13 cellular contexts compared by ENCODE assay signal in the genomic region with DNA sequence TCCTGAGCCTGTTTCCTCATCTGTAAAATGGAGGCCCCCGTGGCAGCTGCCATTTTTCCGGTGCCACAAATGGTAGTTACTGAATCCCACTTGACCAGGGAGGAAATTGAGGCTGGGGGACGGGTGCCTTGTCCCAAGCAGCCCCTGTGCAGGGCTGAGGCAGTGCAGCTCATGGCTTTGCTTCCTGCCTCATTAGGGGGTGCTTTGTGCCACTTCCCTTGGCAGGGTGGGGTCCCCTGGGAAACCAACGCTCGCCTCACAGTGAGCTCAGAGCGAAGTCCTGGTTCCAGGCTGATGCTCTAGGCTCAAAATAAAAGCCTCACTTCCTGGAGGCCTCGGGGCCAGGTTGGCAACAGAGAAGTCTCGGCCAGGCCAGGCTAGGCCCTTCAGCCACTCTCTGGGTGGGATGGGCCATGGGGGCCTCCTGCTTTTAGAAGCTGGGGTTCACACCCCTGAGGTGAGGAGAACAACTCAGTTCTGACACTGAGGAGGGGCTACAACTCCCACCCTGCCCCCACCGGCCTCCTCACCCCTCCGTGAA. TPM values are rescaled to one million over a fixed set of nuclear protein-coding genes. Genes with fewer than 3 reads are reported as not detected.
DNase-seq lines count a peak whose midpoint lies in the region; ATAC-seq and TF ChIP-seq lines count a peak whose summit lies in the region.
"Had no signal": no experiment of that assay in that cellular context is flagged by ENCODE, and none has a peak within 500 bp of the region (broad histone marks: within the 10 kb centered on the region; RNA-seq: fewer than 3 reads in every experiment).

No MANE protein-coding gene starts in this region.

- CTCF ChIA-PET in CD8-positive, alpha-beta memory T cell (lab: Charles Lee) = interaction anchor here (1.5 to 11.3 kb wide), 4 partner anchors 21 to 32 kb away, joined by 4 to 76 read pairs (median 8); no protein-coding TSS in a partner anchor

- no peak for DNase-seq in CD8-positive, alpha-beta memory T cell
- DNase-seq in WERI-Rb-1 = no peak
- DNase-seq in memory B cell (ENCODE audit: low spot score in 2 of 2) = peak; percentile 74 to 83
- no peak for DNase-seq in psoas muscle
- no peak for DNase-seq in OCI-M2 (lab: John Stamatoyannopoulos, UW; ENCODE audit: unreplicated experiment)
- DNase-seq: activated effector memory CD4-positive, alpha-beta T cell treated with Interleukin-2 at 50 U/mL for 16 hours; HFFc6; islet precursor cell had no signal

- no peak for TF ChIP-seq CTCF in WERI-Rb-1 (IDR thresholded peaks at IDR 0.05; ENCODE audit: low read depth, low read length)
- no peak for TF ChIP-seq CTCF in psoas muscle (IDR thresholded peaks at IDR 0.05)

- H3K27me3 Mint-ChIP-seq in CD8-positive, alpha-beta memory T cell = peaks cover 0 to 12% of the 10 kb centered on the region in 2 donors
- H3K27me3 Mint-ChIP-seq in memory B cell = no peaks in the 10 kb centered on the region

- peak overlapping the region; percentile 80 to 100 (median 85) for H3K4me3 Mint-ChIP-seq in CD8-positive, alpha-beta memory T cell
- peak overlapping the region; percentile 76 for H3K4me3 Mint-ChIP-seq in memory B cell
- H3K4me3 Mint-ChIP-seq: HFFc6 had no signal

- WGBS in psoas muscle, 3 donors = 75 to 77% (median 75%) methylated on average over 10 of the region's 10 CpGs

- no peaks in the 10 kb centered on the region for H3K27me3 ChIP-seq in CD8-positive, alpha-beta memory T cell (ENCODE audit: insufficient read depth, low read length, poor library complexity, severe bottlenecking)
- H3K27me3 ChIP-seq in WERI-Rb-1 (ENCODE audit: insufficient read depth, low read depth, severe bottlenecking) = no peaks in the 10 kb centered on the region
- H3K27me3 ChIP-seq in psoas muscle (ENCODE audit: insufficient read depth in 3 of 3, low read length in 2 of 3) = peaks cover 0 to 2% (median 0%) of the 10 kb centered on the region in 3 donors

- intact Hi-C loops in psoas muscle (cut with DNase I) = no loop called here

- H3K4me1 ChIP-seq in CD8-positive, alpha-beta memory T cell (ENCODE audit: insufficient read depth, low read length) = peaks cover 93% of the 10 kb centered on the region
- H3K4me1 ChIP-seq in psoas muscle = no peaks in the 10 kb centered on the region
- H3K4me1 ChIP-seq: prostate gland had no signal

- peak; percentile 20 for ATAC-seq in GM21423 (IDR thresholded peaks at IDR 0.05; ENCODE audit: unreplicated experiment)
- peak; percentile 53 for ATAC-seq in memory B cell (ENCODE audit: low read depth)
- no peak for ATAC-seq in HG03342 (IDR thresholded peaks at IDR 0.05; ENCODE audit: unreplicated experiment)
- no peak for ATAC-seq in psoas muscle
- ATAC-seq in HG03378 (IDR thresholded peaks at IDR 0.05; ENCODE audit: unreplicated experiment) = no peak

- H3K9me3 Mint-ChIP-seq in CD8-positive, alpha-beta memory T cell = no peaks in the 10 kb centered on the region
- no peaks in the 10 kb centered on the region for H3K9me3 Mint-ChIP-seq in memory B cell
- H3K9me3 Mint-ChIP-seq: HFFc6 had no signal

- POLR2A ChIA-PET in CD8-positive, alpha-beta memory T cell (lab: Charles Lee) = interaction anchor here (1.9 to 11.8 kb wide), 4 partner anchors 5 to 32 kb away, joined by 5 to 189 read pairs (median 102); partner anchors contain the start of gene LAPTM5

- H3K27ac ChIP-seq in CD8-positive, alpha-beta memory T cell (ENCODE audit: low read depth, low read length) = peak overlapping the region; percentile 53
- H3K27ac ChIP-seq in WERI-Rb-1 (peak overlapping the region; percentile 14), psoas muscle (no peak overlapping the region)
- H3K27ac ChIP-seq: prostate gland had no signal

- peaks cover 97 to 100% (median 100%) of the 10 kb centered on the region in 3 donors for H3K4me1 Mint-ChIP-seq in CD8-positive, alpha-beta memory T cell
- peaks cover 81% of the 10 kb centered on the region for H3K4me1 Mint-ChIP-seq in memory B cell

- peaks cover 18% of the 10 kb centered on the region for H3K36me3 ChIP-seq in CD8-positive, alpha-beta memory T cell (ENCODE audit: insufficient read depth, low read length)
- no peaks in the 10 kb centered on the region for H3K36me3 ChIP-seq in WERI-Rb-1
- H3K36me3 ChIP-seq in psoas muscle (ENCODE audit: insufficient read depth in 1 of 2, low read depth in 1 of 2) = no peaks in the 10 kb centered on the region
- H3K36me3 ChIP-seq: prostate gland had no signal

- H3K9me3 ChIP-seq in CD8-positive, alpha-beta memory T cell (ENCODE audit: low read length) = no peaks in the 10 kb centered on the region
- H3K9me3 ChIP-seq in WERI-Rb-1 (ENCODE audit: severe bottlenecking) (no peaks in the 10 kb centered on the region), psoas muscle (no peaks in the 10 kb centered on the region)
- H3K9me3 ChIP-seq: prostate gland had no signal

- H3K4me3 ChIP-seq in CD8-positive, alpha-beta memory T cell (ENCODE audit: low read length) = peak overlapping the region; percentile 48
- no peak overlapping the region for H3K4me3 ChIP-seq in WERI-Rb-1 (ENCODE audit: low read depth, low read length)
- no peak overlapping the region for H3K4me3 ChIP-seq in psoas muscle
- H3K4me3 ChIP-seq: prostate gland had no signal

- H3K27ac Mint-ChIP-seq in CD8-positive, alpha-beta memory T cell = peak overlapping the region; percentile 92 to 100 (median 100)
- peak overlapping the region; percentile 97 for H3K27ac Mint-ChIP-seq in memory B cell
- H3K27ac Mint-ChIP-seq: HFFc6 had no signal

- H3K36me3 Mint-ChIP-seq in CD8-positive, alpha-beta memory T cell = peaks cover 6 to 88% (median 22%) of the 10 kb centered on the region in 3 donors
- H3K36me3 Mint-ChIP-seq in memory B cell = peaks cover 38% of the 10 kb centered on the region

RNA-seq across cellular contexts. Expression of gene LAPTM5, which starts 6.8 kb away (rescaled TPM):
- 100 to 1,000 TPM; 204 to 206 TPM for total RNA-seq in CD8-positive, alpha-beta memory T cell
- 589 TPM for polyA plus RNA-seq in CD8-positive, alpha-beta memory T cell
- total RNA-seq in psoas muscle = 10 to 100 TPM in 3 of 4 donors, 1 to 10 TPM in 1; 8.2 to 14.4 (median 13.7) TPM
- polyA plus RNA-seq in psoas muscle = 10 to 100 TPM in 1 of 3 donors, 1 to 10 TPM in 2; 3.0 to 14.5 (median 4.3) TPM

RNA-seq across cellular contexts. Expression of gene MATN1, which starts 27.4 kb away (rescaled TPM):
- total RNA-seq in CD8-positive, alpha-beta memory T cell = under 1 TPM; 0.59 to 0.91 TPM
- not detected for polyA plus RNA-seq in CD8-positive, alpha-beta memory T cell
- not detected for total RNA-seq in psoas muscle
- under 1 TPM; 0.03 to 0.07 (median 0.04) TPM for polyA plus RNA-seq in psoas muscle
- total RNA-seq: T-helper 2 cell treated with Interferon-gamma antibody and Interleukin-4, amounts not matched to agents 100 ng/mL and 5 ng/mL, for 36 hours had no signal

Comparison
In these comparisons a context has a peak if more than half of its experiments do, and no peak if none do; other contexts are left out.
1. DNase-seq: peak in memory B cell (2 of 2); none in CD8-positive, alpha-beta memory T cell (0 of 5), WERI-Rb-1 (single experiment), psoas muscle (0 of 2) and OCI-M2 (single experiment).
2. ATAC-seq: peak in GM21423 (single experiment) and memory B cell (single experiment); none in HG03342 (single experiment), psoas muscle (0 of 4) and HG03378 (single experiment).
3. RNA of gene LAPTM5, which starts 6.8 kb away (total RNA-seq): 204 to 206 TPM in CD8-positive, alpha-beta memory T cell; 8.2 to 14.4 TPM in psoas muscle; every median in the first group is over 10 times any median in the second.